In genomic region chr12:89351489-89352241, GRCh38 we compare ENCODE assay signal across 8 cellular contexts. TPM values are rescaled to one million over a fixed set of nuclear protein-coding genes. Genes with fewer than 3 reads are reported as not detected.
A peak's percentile ranks its signal among the peaks of the same experiment; 100 is the strongest.
DNase-seq lines count a peak whose midpoint lies in the region; ATAC-seq, FAIRE-seq and TF ChIP-seq lines count a peak whose summit lies in the region.

No MANE protein-coding gene starts in this region.

- dilution Hi-C loops in endothelial cell of umbilical vein (cut with MboI; ENCODE audit: extremely low pct_ligation_motif_present, low sequenced_read_pairs) = no loop called here

- H3K4me2 ChIP-seq in endothelial cell of umbilical vein (ENCODE audit: insufficient read depth, low read length) = no peak overlapping the region

- no peaks in the 10 kb centered on the region for H3K9me1 ChIP-seq in endothelial cell of umbilical vein (replicated peaks; ENCODE audit: control insufficient read depth, extremely low read depth, insufficient read depth, low read length)

- no peaks in the 10 kb centered on the region for H4K20me1 ChIP-seq in endothelial cell of umbilical vein (replicated peaks; ENCODE audit: control insufficient read depth, extremely low read depth, insufficient read depth, low read length)

- peaks cover 46% of the 10 kb centered on the region for H3K4me1 ChIP-seq in endothelial cell of umbilical vein (ENCODE audit: control insufficient read depth, extremely low read depth, insufficient read depth, low read length)
- peaks cover 27 to 30% of the 10 kb centered on the region in 2 donors for H3K4me1 ChIP-seq in naive thymus-derived CD4-positive, alpha-beta T cell (ENCODE audit: control insufficient read depth in 2 of 2, insufficient read depth in 2 of 2, low read length in 2 of 2)

- H2AFZ ChIP-seq in endothelial cell of umbilical vein (ENCODE audit: low read depth, low read length) = no peak overlapping the region

- peak overlapping the region; percentile 93 for H3K4me3 Mint-ChIP-seq in activated CD8-positive, alpha-beta memory T cell treated with anti-CD3 and anti-CD28 coated beads, Interleukin-2, amount 10 ng/mL, durations not matched to agents 7 days and 5 days
- peak overlapping the region; percentile 88 to 98 (median 90) for H3K4me3 Mint-ChIP-seq in naive thymus-derived CD4-positive, alpha-beta T cell
- H3K4me3 Mint-ChIP-seq in type B pancreatic cell = peak overlapping the region; percentile 95

- H3K36me3 Mint-ChIP-seq in activated CD8-positive, alpha-beta memory T cell treated with anti-CD3 and anti-CD28 coated beads, Interleukin-2, amount 10 ng/mL, durations not matched to agents 7 days and 5 days = peaks cover 50% of the 10 kb centered on the region
- peaks cover 0 to 34% (median 0%) of the 10 kb centered on the region in 5 donors for H3K36me3 Mint-ChIP-seq in naive thymus-derived CD4-positive, alpha-beta T cell
- H3K36me3 Mint-ChIP-seq in type B pancreatic cell = peaks cover 12% of the 10 kb centered on the region

- no peak for FAIRE-seq in endothelial cell of umbilical vein (lab: Jason Lieb, UNC)

- TF ChIP-seq POLR2A in endothelial cell of umbilical vein (IDR thresholded peaks at IDR 0.05; ENCODE audit: low read depth, low read length) = no peak

- H3K36me3 ChIP-seq in MG63 = peaks cover 33% of the 10 kb centered on the region
- H3K36me3 ChIP-seq in endothelial cell of umbilical vein (ENCODE audit: control insufficient read depth in 2 of 2, extremely low read depth in 1 of 2, insufficient read depth in 2 of 2, low read length in 2 of 2) = peaks cover 13 to 29% of the 10 kb centered on the region in 2 experiments
- no peaks in the 10 kb centered on the region for H3K36me3 ChIP-seq in naive thymus-derived CD4-positive, alpha-beta T cell (ENCODE audit: control insufficient read depth in 2 of 3, insufficient read depth in 3 of 3, low read length in 3 of 3)

- CTCF ChIA-PET in activated CD8-positive, alpha-beta memory T cell treated with anti-CD3 and anti-CD28 coated beads, Interleukin-2, amount 10 ng/mL, durations not matched to agents 7 days and 5 days (lab: Charles Lee) = interaction anchor here (0.7 to 7.3 kb wide), 20 partner anchors 14 to 334 kb away, joined by 3 to 53 read pairs (median 4); partner anchors contain the start of gene GALNT4
- CTCF ChIA-PET in endothelial cell of umbilical vein (lab: Charles Lee) = interaction anchor here (1.0 to 7.3 kb wide), 10 partner anchors 20 to 333 kb away, joined by 3 to 163 read pairs (median 12); partner anchors contain the start of genes GALNT4 and POC1B
- CTCF ChIA-PET in naive thymus-derived CD4-positive, alpha-beta T cell (lab: Charles Lee) = interaction anchor here (1.0 to 1.2 kb wide), 2 partner anchors 108 to 176 kb away, joined by 3 to 4 read pairs; no protein-coding TSS in a partner anchor

- TF ChIP-seq CTCF in AG09309 (IDR thresholded peaks at IDR 0.05; ENCODE audit: control insufficient read depth, insufficient read depth, low read depth, low read length, missing control alignments) (no peak), endothelial cell of umbilical vein (IDR thresholded peaks at IDR 0.05; ENCODE audit: extremely low read depth in 1 of 2, insufficient read depth in 1 of 2, low read depth in 1 of 2, low read length in 2 of 2) (no peak), type B pancreatic cell (conservative IDR thresholded peaks at IDR 0.05) (no peak)

- POLR2A ChIA-PET in endothelial cell of umbilical vein (lab: Charles Lee) = interaction anchor here (0.6 to 3.0 kb wide), 14 partner anchors 18 to 334 kb away, joined by 3 to 34 read pairs (median 4); no protein-coding TSS in a partner anchor
- POLR2A ChIA-PET in naive thymus-derived CD4-positive, alpha-beta T cell (lab: Charles Lee) = interaction anchor here (0.7 to 1.8 kb wide), 5 partner anchors 37 to 174 kb away, joined by 3 to 6 read pairs (median 4); partner anchors contain the start of gene POC1B

- H3K9me3 Mint-ChIP-seq in activated CD8-positive, alpha-beta memory T cell treated with anti-CD3 and anti-CD28 coated beads, Interleukin-2, amount 10 ng/mL, durations not matched to agents 7 days and 5 days (ENCODE audit: low read depth) = no peaks in the 10 kb centered on the region
- H3K9me3 Mint-ChIP-seq in naive thymus-derived CD4-positive, alpha-beta T cell = peaks cover 0 to 2% (median 0%) of the 10 kb centered on the region in 11 donors
- no peaks in the 10 kb centered on the region for H3K9me3 Mint-ChIP-seq in type B pancreatic cell

- ATAC-seq in GM19397 (IDR thresholded peaks at IDR 0.05; ENCODE audit: unreplicated experiment) = peak; percentile 16
- peak; percentile 24 for ATAC-seq in activated CD8-positive, alpha-beta memory T cell treated with anti-CD3 and anti-CD28 coated beads, Interleukin-2, amount 10 ng/mL, durations not matched to agents 7 days and 5 days
- ATAC-seq in naive thymus-derived CD4-positive, alpha-beta T cell = peak; percentile 33

- peaks cover 50% of the 10 kb centered on the region for H3K79me2 ChIP-seq in endothelial cell of umbilical vein (ENCODE audit: control insufficient read depth, insufficient read depth, low read length)

- intact Hi-C loops in endothelial cell of umbilical vein (cut with micrococcal nuclease) = loop anchor here (1.0 to 5.0 kb wide), 8 partner anchors 18 to 454 kb away; partner anchors contain the start of gene GALNT4
- intact Hi-C loops in naive thymus-derived CD4-positive, alpha-beta T cell (cut with micrococcal nuclease) = loop anchor here (1.0 to 5.0 kb wide), 23 partner anchors 17 to 1209 kb away; partner anchors contain the start of genes CEP290 (in 1 of the 2), POC1B (in 1 of the 2) and TMTC3 (in 1 of the 2)

- peak overlapping the region; percentile 69 for H3K4me3 ChIP-seq in AG09309 (ENCODE audit: control insufficient read depth, low read depth, low read length)
- H3K4me3 ChIP-seq in MG63 = peak overlapping the region; percentile 78
- H3K4me3 ChIP-seq in endothelial cell of umbilical vein (replicated peaks in 1 of 3; ENCODE audit: insufficient read depth in 1 of 3, low read depth in 1 of 3, low read length in 3 of 3) = peak overlapping the region; percentile 72 to 97 (median 90)
- H3K4me3 ChIP-seq in naive thymus-derived CD4-positive, alpha-beta T cell (ENCODE audit: low read length) = peak overlapping the region; percentile 68

- H3K27ac ChIP-seq in endothelial cell of umbilical vein (ENCODE audit: insufficient read depth, low read depth, low read length) = peak overlapping the region; percentile 83
- H3K27ac ChIP-seq in naive thymus-derived CD4-positive, alpha-beta T cell (ENCODE audit: low read depth, low read length) = peak overlapping the region; percentile 35

- H3K4me1 Mint-ChIP-seq in activated CD8-positive, alpha-beta memory T cell treated with anti-CD3 and anti-CD28 coated beads, Interleukin-2, amount 10 ng/mL, durations not matched to agents 7 days and 5 days = peaks cover 47% of the 10 kb centered on the region
- H3K4me1 Mint-ChIP-seq in naive thymus-derived CD4-positive, alpha-beta T cell = peaks cover 25 to 64% (median 53%) of the 10 kb centered on the region in 7 donors
- peaks cover 47% of the 10 kb centered on the region for H3K4me1 Mint-ChIP-seq in type B pancreatic cell (ENCODE audit: unreplicated experiment)

- no peaks in the 10 kb centered on the region for H3K9me3 ChIP-seq in MG63
- no peaks in the 10 kb centered on the region for H3K9me3 ChIP-seq in endothelial cell of umbilical vein (replicated peaks; ENCODE audit: control insufficient read depth, insufficient read depth, low read length)
- no peaks in the 10 kb centered on the region for H3K9me3 ChIP-seq in naive thymus-derived CD4-positive, alpha-beta T cell (ENCODE audit: control insufficient read depth in 2 of 3, low read length in 3 of 3)

- DNase-seq in AG09309 (ENCODE audit: low read depth) (no peak), MG63 (peak; percentile 46), endothelial cell of umbilical vein (ENCODE audit: low read depth, low spot score) (no peak), type B pancreatic cell (ENCODE audit: extremely low spot score, unreplicated experiment) (no peak), NCI-H226 (no peak)
- peak; percentile 70 for DNase-seq in activated CD8-positive, alpha-beta memory T cell treated with anti-CD3 and anti-CD28 coated beads, Interleukin-2, amount 10 ng/mL, durations not matched to agents 7 days and 5 days
- DNase-seq in naive thymus-derived CD4-positive, alpha-beta T cell = peak; percentile 27 to 57 (median 42)

- H3K27me3 ChIP-seq in MG63 = no peaks in the 10 kb centered on the region
- H3K27me3 ChIP-seq in endothelial cell of umbilical vein (ENCODE audit: control insufficient read depth in 2 of 2, insufficient read depth in 2 of 2, low read length in 2 of 2) = no peaks in the 10 kb centered on the region
- H3K27me3 ChIP-seq in naive thymus-derived CD4-positive, alpha-beta T cell (ENCODE audit: control insufficient read depth in 2 of 2, insufficient read depth in 2 of 2, low read length in 2 of 2) = no peaks in the 10 kb centered on the region

- peak overlapping the region; percentile 96 for H3K9ac ChIP-seq in endothelial cell of umbilical vein (replicated peaks; ENCODE audit: extremely low read depth, insufficient read depth, low read length)

- no peaks in the 10 kb centered on the region for H3K27me3 Mint-ChIP-seq in activated CD8-positive, alpha-beta memory T cell treated with anti-CD3 and anti-CD28 coated beads, Interleukin-2, amount 10 ng/mL, durations not matched to agents 7 days and 5 days
- H3K27me3 Mint-ChIP-seq in naive thymus-derived CD4-positive, alpha-beta T cell = peaks cover 0 to 4% (median 0%) of the 10 kb centered on the region in 5 donors
- peaks cover 6% of the 10 kb centered on the region for H3K27me3 Mint-ChIP-seq in type B pancreatic cell

- H3K27ac Mint-ChIP-seq in activated CD8-positive, alpha-beta memory T cell treated with anti-CD3 and anti-CD28 coated beads, Interleukin-2, amount 10 ng/mL, durations not matched to agents 7 days and 5 days = peak overlapping the region; percentile 93
- H3K27ac Mint-ChIP-seq in naive thymus-derived CD4-positive, alpha-beta T cell = peak overlapping the region; percentile 35 to 97 (median 79)
- peak overlapping the region; percentile 96 for H3K27ac Mint-ChIP-seq in type B pancreatic cell

- BruUV-seq in endothelial cell of umbilical vein (replicated peaks; lab: Mats Ljungman, UMichigan) = TSS peak; percentile 54

RNA-seq across cellular contexts. Expression of gene DUSP6, which starts 0.6 kb away (rescaled TPM):
- total RNA-seq in MG63 (2014; rRNA removed; shearing (Covaris generic); ENCODE audit: low replicate concordance) = 19.5 and 43.9 TPM in 2 replicates
- 100 to 1,000 TPM in 1 of 2 experiments, 10 to 100 TPM in 1; 76.3 to 100 TPM for total RNA-seq in activated CD8-positive, alpha-beta memory T cell treated with anti-CD3 and anti-CD28 coated beads, Interleukin-2, amount 10 ng/mL, durations not matched to agents 7 days and 5 days
- total RNA-seq in endothelial cell of umbilical vein (148 and 200 TPM in 2 replicates), type B pancreatic cell (ENCODE audit: low replicate concordance) (43.0 TPM in 2 replicates)
- polyA plus RNA-seq in endothelial cell of umbilical vein = 149 and 171 TPM in 2 replicates
- polyA plus RNA-seq in endothelial cell of umbilical vein (2011; cell fraction: cytosol; rRNA removed) = 139 and 150 TPM in 2 replicates
- polyA plus RNA-seq in endothelial cell of umbilical vein (2011; cell fraction: nucleus; rRNA removed) = 438 and 510 TPM in 2 replicates
- 142 and 205 TPM in 2 replicates for polyA plus RNA-seq in endothelial cell of umbilical vein (2012)
- polyA minus RNA-seq in endothelial cell of umbilical vein = 318 and 353 TPM in 2 replicates
- polyA minus RNA-seq in endothelial cell of umbilical vein (2011; cell fraction: cytosol; rRNA and poly(A)+ RNA removed) = 2.6 TPM
- polyA minus RNA-seq in endothelial cell of umbilical vein (2011; cell fraction: nucleus; rRNA and poly(A)+ RNA removed) = 428 and 523 TPM in 2 replicates
- 100 to 1,000 TPM in 1 of 5 experiments, 10 to 100 TPM in 2, 1 to 10 TPM in 2; 2.7 to 225 (median 33.8) TPM for total RNA-seq in naive thymus-derived CD4-positive, alpha-beta T cell
- 1 to 10 TPM in 1 of 2 donors, under 1 TPM in 1; 0.45 to 1.1 TPM for polyA plus RNA-seq in naive thymus-derived CD4-positive, alpha-beta T cell

Comparison
In these comparisons a context has a peak if more than half of its experiments do, and no peak if none do; other contexts are left out.
1. DNase-seq: peak in MG63 (single experiment), activated CD8-positive, alpha-beta memory T cell treated with anti-CD3 and anti-CD28 coated beads, Interleukin-2, amount 10 ng/mL, durations not matched to agents 7 days and 5 days (single experiment) and naive thymus-derived CD4-positive, alpha-beta T cell (9 of 9); none in AG09309 (single experiment), endothelial cell of umbilical vein (single experiment), type B pancreatic cell (single experiment) and NCI-H226 (single experiment).
2. Peak in every context shown above with its lines, with median percentiles within 50 percentile points of each other: H3K4me3 ChIP-seq, ATAC-seq, H3K27ac Mint-ChIP-seq and H3K4me3 Mint-ChIP-seq.